Comparison of ENCODE assay signal across 8 cellular contexts in the genomic region with DNA sequence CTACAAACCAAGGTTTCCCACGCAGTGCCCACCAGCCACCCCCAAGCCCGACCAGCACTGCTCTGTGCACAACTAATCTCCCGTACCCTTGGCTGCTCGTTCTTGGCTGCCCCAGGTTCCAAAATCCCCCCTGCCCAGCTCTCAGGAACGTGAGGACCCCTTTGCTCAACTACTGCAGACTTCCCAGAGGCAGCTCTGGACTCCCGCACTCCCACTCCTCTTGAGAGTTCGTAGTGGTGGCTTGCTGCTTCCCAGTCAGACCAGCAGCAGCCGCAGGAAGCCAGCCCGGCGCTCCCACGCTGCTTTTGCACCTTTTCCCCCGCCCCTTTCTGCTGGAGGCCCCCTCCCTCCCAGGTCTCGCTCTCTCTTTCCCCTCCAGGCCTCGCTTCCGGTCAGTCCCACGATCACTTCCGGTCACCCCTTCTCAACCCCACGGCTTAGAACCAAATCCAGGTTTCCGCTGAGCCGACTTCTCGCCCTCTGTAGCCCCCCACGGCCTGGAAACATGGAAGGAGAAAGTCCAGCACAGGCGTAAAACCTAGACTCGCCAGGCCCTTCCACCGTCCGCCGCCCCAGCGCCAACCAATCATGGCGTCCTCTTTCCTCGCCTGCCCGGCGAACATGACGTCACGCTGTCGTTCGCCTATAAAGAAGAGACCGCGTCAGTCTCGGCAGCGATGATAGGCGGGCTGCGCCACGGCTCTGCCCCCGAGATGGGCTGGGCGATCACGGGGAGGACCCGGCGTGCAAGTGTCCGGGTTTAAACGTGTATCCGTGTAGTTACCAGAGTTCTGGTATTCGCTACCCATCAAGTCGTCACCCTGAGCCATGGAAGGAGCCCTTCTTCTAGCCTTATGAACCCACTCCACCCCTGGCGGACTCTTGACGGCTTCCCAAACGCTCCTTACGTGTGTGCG.
A peak's percentile ranks its signal among the peaks of the same experiment; 100 is the strongest.
DNase-seq lines count a peak whose midpoint lies in the region; TF ChIP-seq lines count a peak whose summit lies in the region.

Gene TFCP2 (minus strand): TSS at position 621 of the 917 bp plus-strand sequence. CDS start 713 bp downstream, outside the sequence.

- peak within 1 kb of the TSS; percentile 78 for H3K4me3 ChIP-seq in HFF-Myc (replicated peaks; ENCODE audit: low read depth, low read length)
- H3K4me3 ChIP-seq in NB4 (ENCODE audit: low read depth, low read length) = peak within 1 kb of the TSS; percentile 87

- peak within 1 kb of the TSS; percentile 82 for H3K27ac Mint-ChIP-seq in activated naive CD4-positive, alpha-beta T cell treated with anti-CD3 and anti-CD28 coated beads, Interleukin-2, amount 50 U/mL, for 24 hours

- no peaks in the 10 kb centered on the region for H3K9me3 Mint-ChIP-seq in activated naive CD4-positive, alpha-beta T cell treated with anti-CD3 and anti-CD28 coated beads, Interleukin-2, amount 50 U/mL, for 24 hours

- no peaks in the 10 kb centered on the region for H3K27me3 Mint-ChIP-seq in activated naive CD4-positive, alpha-beta T cell treated with anti-CD3 and anti-CD28 coated beads, Interleukin-2, amount 50 U/mL, for 24 hours

- DNase-seq in GM04503 (ENCODE audit: low read depth) = peak; percentile 87
- peak; percentile 88 for DNase-seq in HFF-Myc (ENCODE audit: extremely low read depth, low read depth)
- peak; percentile 99 for DNase-seq in NB4 (ENCODE audit: low read depth)
- peak; percentile 73 for DNase-seq in SKM-1 (lab: John Stamatoyannopoulos, UW; ENCODE audit: unreplicated experiment)
- peak; percentile 95 for DNase-seq in globus pallidus (ENCODE audit: low spot score)
- peak; percentile 35 to 98 (median 92) for DNase-seq in nucleus accumbens (lab: John Stamatoyannopoulos, UW)
- DNase-seq in superior temporal gyrus (ENCODE audit: extremely low spot score) = peak; percentile 97

- no peak for TF ChIP-seq CTCF in HFF-Myc (IDR thresholded peaks at IDR 0.05; ENCODE audit: low read depth, low read length, missing control alignments)
- no peak for TF ChIP-seq CTCF in NB4 (IDR thresholded peaks at IDR 0.05; ENCODE audit: low read depth, low read length)

- peak; percentile 64 for TF ChIP-seq POLR2A in NB4 (IDR thresholded peaks at IDR 0.05; ENCODE audit: extremely low read depth, insufficient read length)

- peaks cover 25% of the 10 kb centered on the region for H3K4me1 Mint-ChIP-seq in activated naive CD4-positive, alpha-beta T cell treated with anti-CD3 and anti-CD28 coated beads, Interleukin-2, amount 50 U/mL, for 24 hours

- peak within 1 kb of the TSS; percentile 86 for H3K4me3 Mint-ChIP-seq in activated naive CD4-positive, alpha-beta T cell treated with anti-CD3 and anti-CD28 coated beads, Interleukin-2, amount 50 U/mL, for 24 hours

- H3K36me3 Mint-ChIP-seq in activated naive CD4-positive, alpha-beta T cell treated with anti-CD3 and anti-CD28 coated beads, Interleukin-2, amount 50 U/mL, for 24 hours = peaks cover 2% of the 10 kb centered on the region

Comparison
In these comparisons a context has a peak if more than half of its experiments do, and no peak if none do; other contexts are left out.
1. Peak in every context shown above with its lines: DNase-seq and H3K4me3 ChIP-seq.